Comparison of ENCODE assay signal across 11 cellular contexts in the genomic region with DNA sequence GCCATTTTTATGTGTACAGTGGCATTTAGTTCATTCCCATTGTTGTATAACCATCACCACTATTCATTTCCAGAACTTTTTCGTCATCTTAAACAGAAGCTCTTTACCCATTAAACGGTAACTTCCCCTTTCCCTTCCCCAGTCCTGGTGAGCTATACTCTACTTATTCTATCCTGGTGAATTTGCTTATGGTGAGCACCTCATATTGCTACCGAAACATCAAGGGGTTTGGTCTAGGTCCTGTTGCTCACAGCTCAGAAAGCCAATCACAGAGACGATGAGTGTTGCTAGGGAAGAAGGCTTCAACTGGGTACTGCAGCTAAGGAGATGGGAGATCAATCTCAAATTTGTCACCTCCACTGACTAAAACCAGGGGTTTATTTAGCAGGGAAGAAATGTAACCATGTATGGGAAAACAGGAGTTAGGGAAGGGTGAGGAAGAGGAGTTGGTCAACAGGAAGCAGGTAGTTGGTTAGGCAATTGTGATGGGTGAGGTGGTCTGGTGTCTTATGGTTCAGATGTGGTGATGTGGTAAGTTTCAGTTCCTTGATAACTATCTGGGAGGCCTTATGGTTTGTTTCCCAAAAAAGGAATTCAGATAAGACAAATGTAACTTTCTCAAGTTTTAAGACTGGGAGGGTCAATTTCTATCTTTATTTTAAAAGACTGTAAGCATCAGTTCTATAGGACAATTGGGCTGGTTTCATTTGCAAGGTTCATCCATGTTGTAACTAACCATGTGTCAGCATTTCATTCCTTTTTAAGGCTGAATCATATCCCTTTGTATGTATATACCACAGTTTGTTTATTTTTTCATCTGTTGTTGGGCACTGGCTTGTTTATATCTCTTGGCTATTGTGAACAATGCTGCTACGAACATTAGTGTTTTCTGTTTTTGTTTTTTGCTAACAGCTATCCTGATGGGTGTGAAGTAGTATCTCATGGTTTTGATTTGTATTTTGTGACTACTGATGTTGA. TPM values are rescaled to one million over a fixed set of nuclear protein-coding genes. Genes with fewer than 3 reads are reported as not detected.
DNase-seq lines count a peak whose midpoint lies in the region; ATAC-seq lines count a peak whose summit lies in the region.
"Had no signal": no experiment of that assay in that cellular context is flagged by ENCODE, and none has a peak within 500 bp of the region (broad histone marks: within the 10 kb centered on the region; RNA-seq: fewer than 3 reads in every experiment).

No MANE protein-coding gene starts in this region.

- intact Hi-C loops in naive thymus-derived CD4-positive, alpha-beta T cell (cut with micrococcal nuclease) = no loop called here

- no peaks in the 10 kb centered on the region for H3K27me3 ChIP-seq in naive thymus-derived CD4-positive, alpha-beta T cell (ENCODE audit: control insufficient read depth in 2 of 2, insufficient read depth in 2 of 2, low read length in 2 of 2)

- ATAC-seq in HG02623 (IDR thresholded peaks at IDR 0.05; ENCODE audit: unreplicated experiment) = peak; percentile 96
- ATAC-seq in naive thymus-derived CD4-positive, alpha-beta T cell = peak; percentile 26
- ATAC-seq: activated T-cell treated with anti-CD3 and anti-CD28 coated beads, Interleukin-2, amount 50 U/mL, for 4 hours had no signal

- H3K27ac Mint-ChIP-seq in naive thymus-derived CD4-positive, alpha-beta T cell = peak overlapping the region in 1 of 9 donors; percentile 77

- no peaks in the 10 kb centered on the region for H3K27me3 Mint-ChIP-seq in naive thymus-derived CD4-positive, alpha-beta T cell

- DNase-seq in DMS 273 (lab: John Stamatoyannopoulos, UW; ENCODE audit: unreplicated experiment) = peak; percentile 1
- no peak for DNase-seq in DMS 273 treated with DMSO at 0.1 percent for 48 hours (lab: John Stamatoyannopoulos, UW)
- DNase-seq in MV-4-11 (lab: John Stamatoyannopoulos, UW) = peak; percentile 80
- DNase-seq in naive thymus-derived CD4-positive, alpha-beta T cell = no peak
- DNase-seq in retina = no peak
- DNase-seq in NCI-H146 treated with DMSO at 0.1 percent for 48 hours (lab: John Stamatoyannopoulos, UW; ENCODE audit: unreplicated experiment) = no peak
- no peak for DNase-seq in ACHN
- DNase-seq: activated T-cell treated with anti-CD3 and anti-CD28 coated beads, Interleukin-2, amount 50 U/mL, for 4 hours; stimulated activated CD4-positive, alpha-beta T cell treated with anti-CD3 and anti-CD28 coated beads, Interleukin-1b, Interleukin-23, amount 100 ng/mL, for 48 hours had no signal

- POLR2A ChIA-PET in naive thymus-derived CD4-positive, alpha-beta T cell (lab: Charles Lee) = no interaction called here

- H3K9me3 Mint-ChIP-seq in naive thymus-derived CD4-positive, alpha-beta T cell = peaks cover 0 to 2% (median 0%) of the 10 kb centered on the region in 11 donors
- H3K9me3 Mint-ChIP-seq: activated T-cell treated with anti-CD3 and anti-CD28 coated beads, Interleukin-2, amount 50 U/mL, for 4 hours had no signal

- CTCF ChIA-PET in naive thymus-derived CD4-positive, alpha-beta T cell (lab: Charles Lee) = no interaction called here

- H3K27ac ChIP-seq in naive thymus-derived CD4-positive, alpha-beta T cell (ENCODE audit: low read depth, low read length) = no peak overlapping the region
- H3K27ac ChIP-seq: 22Rv1 had no signal

- no peaks in the 10 kb centered on the region for H3K9me3 ChIP-seq in naive thymus-derived CD4-positive, alpha-beta T cell (ENCODE audit: control insufficient read depth in 2 of 3, low read length in 3 of 3)

- H3K4me1 Mint-ChIP-seq in naive thymus-derived CD4-positive, alpha-beta T cell = peaks cover 4 to 47% (median 5%) of the 10 kb centered on the region in 7 donors

- H3K4me3 Mint-ChIP-seq in naive thymus-derived CD4-positive, alpha-beta T cell = peak overlapping the region in 1 of 10 donors; percentile 72
- H3K4me3 Mint-ChIP-seq: activated T-cell treated with anti-CD3 and anti-CD28 coated beads, Interleukin-2, amount 50 U/mL, for 4 hours had no signal

- no peak overlapping the region for H3K4me3 ChIP-seq in naive thymus-derived CD4-positive, alpha-beta T cell (ENCODE audit: low read length)

- no peaks in the 10 kb centered on the region for H3K4me1 ChIP-seq in naive thymus-derived CD4-positive, alpha-beta T cell (ENCODE audit: control insufficient read depth in 2 of 2, insufficient read depth in 2 of 2, low read length in 2 of 2)

- H3K36me3 ChIP-seq in naive thymus-derived CD4-positive, alpha-beta T cell (ENCODE audit: control insufficient read depth in 2 of 3, insufficient read depth in 3 of 3, low read length in 3 of 3) = no peaks in the 10 kb centered on the region

- in situ Hi-C loops in ACHN (cut with HindIII; ENCODE audit: low pct_ligation_motif_present, low pct_unique_long_range_greater_than_20kb, low sequenced_read_pairs) = no loop called here

- H3K36me3 Mint-ChIP-seq in naive thymus-derived CD4-positive, alpha-beta T cell = peaks cover 0 to 43% (median 0%) of the 10 kb centered on the region in 5 donors

RNA-seq across cellular contexts. Expression of a gene that starts 46.4 kb away (rescaled TPM):
- total RNA-seq in naive thymus-derived CD4-positive, alpha-beta T cell = under 1 TPM in 3 of 5 experiments, not detected in 2; 0.19 to 0.49 (median 0.19) TPM
- not detected for polyA plus RNA-seq in naive thymus-derived CD4-positive, alpha-beta T cell
- total RNA-seq: activated T-cell treated with anti-CD3 and anti-CD28 coated beads, Interleukin-2, amount 50 U/mL, for 4 hours had no signal

Comparison
In these comparisons a context has a peak if more than half of its experiments do, and no peak if none do; other contexts are left out.
1. DNase-seq: peak in DMS 273 (single experiment) and MV-4-11 (single experiment); none in DMS 273 treated with DMSO at 0.1 percent for 48 hours (single experiment), naive thymus-derived CD4-positive, alpha-beta T cell (0 of 9), retina (single experiment), NCI-H146 treated with DMSO at 0.1 percent for 48 hours (single experiment) and ACHN (single experiment).